1 cellular context compared by ENCODE assay signal in genomic region chr12:6554168-6554989, GRCh38.
TF ChIP-seq lines count a peak whose summit lies in the region.

No MANE protein-coding gene starts in this region.

TF ChIP-seq in HepG2, 621 proteins besides CTCF, POLR2A, EP300 and RAD21 (continued from another document and continues in another):
- no peak for TF ChIP-seq HNF1A (IDR thresholded peaks at IDR 0.05; ENCODE audit: low read depth)
- no peak for TF ChIP-seq HNF1A (CRISPR knock-in tag; IDR thresholded peaks at IDR 0.05; ENCODE audit: borderline replicate concordance)
- no peak for TF ChIP-seq ZNF552 (CRISPR knock-in tag; IDR thresholded peaks at IDR 0.05; ENCODE audit: borderline replicate concordance)
- TF ChIP-seq, protein P1, sequence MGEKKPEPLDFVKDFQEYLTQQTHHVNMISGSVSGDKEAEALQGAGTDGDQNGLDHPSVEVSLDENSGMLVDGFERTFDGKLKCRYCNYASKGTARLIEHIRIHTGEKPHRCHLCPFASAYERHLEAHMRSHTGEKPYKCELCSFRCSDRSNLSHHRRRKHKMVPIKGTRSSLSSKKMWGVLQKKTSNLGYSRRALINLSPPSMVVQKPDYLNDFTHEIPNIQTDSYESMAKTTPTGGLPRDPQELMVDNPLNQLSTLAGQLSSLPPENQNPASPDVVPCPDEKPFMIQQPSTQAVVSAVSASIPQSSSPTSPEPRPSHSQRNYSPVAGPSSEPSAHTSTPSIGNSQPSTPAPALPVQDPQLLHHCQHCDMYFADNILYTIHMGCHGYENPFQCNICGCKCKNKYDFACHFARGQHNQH (CRISPR knock-in tag; IDR thresholded peaks at IDR 0.05): no peak
- TF ChIP-seq ARNTL (CRISPR knock-in tag; IDR thresholded peaks at IDR 0.05): no peak
- no peak for TF ChIP-seq NFE2 (CRISPR knock-in tag; IDR thresholded peaks at IDR 0.05)
- no peak for TF ChIP-seq MXD1 (CRISPR knock-in tag; IDR thresholded peaks at IDR 0.05)
- TF ChIP-seq FOXP1 (IDR thresholded peaks at IDR 0.05): no peak
- TF ChIP-seq FOXP1 (CRISPR knock-in tag; IDR thresholded peaks at IDR 0.05): no peak
- TF ChIP-seq ETV6 (CRISPR knock-in tag; conservative IDR thresholded peaks at IDR 0.05): no peak
- TF ChIP-seq SMC3 (IDR thresholded peaks at IDR 0.05; ENCODE audit: low read length): peak; percentile 72
- TF ChIP-seq ZNF691 (CRISPR knock-in tag; IDR thresholded peaks at IDR 0.05; ENCODE audit: borderline replicate concordance, low read depth): 0 out of 2 replicates have a peak, but pooled peaks have one; percentile 25
- TF ChIP-seq SKI (IDR thresholded peaks at IDR 0.05; ENCODE audit: partially characterized antibody): no peak
- peak; percentile 40; the same call in 1 of the 2 replicates for TF ChIP-seq MEIS1 (CRISPR knock-in tag; IDR thresholded peaks at IDR 0.05; ENCODE audit: borderline replicate concordance)
- TF ChIP-seq REXO4 (CRISPR knock-in tag; IDR thresholded peaks at IDR 0.05; ENCODE audit: borderline replicate concordance): no peak
- TF ChIP-seq AHDC1 (CRISPR knock-in tag; IDR thresholded peaks at IDR 0.05; ENCODE audit: borderline replicate concordance): no peak
- TF ChIP-seq AHR (CRISPR knock-in tag; IDR thresholded peaks at IDR 0.05): no peak
- TF ChIP-seq, protein P2, sequence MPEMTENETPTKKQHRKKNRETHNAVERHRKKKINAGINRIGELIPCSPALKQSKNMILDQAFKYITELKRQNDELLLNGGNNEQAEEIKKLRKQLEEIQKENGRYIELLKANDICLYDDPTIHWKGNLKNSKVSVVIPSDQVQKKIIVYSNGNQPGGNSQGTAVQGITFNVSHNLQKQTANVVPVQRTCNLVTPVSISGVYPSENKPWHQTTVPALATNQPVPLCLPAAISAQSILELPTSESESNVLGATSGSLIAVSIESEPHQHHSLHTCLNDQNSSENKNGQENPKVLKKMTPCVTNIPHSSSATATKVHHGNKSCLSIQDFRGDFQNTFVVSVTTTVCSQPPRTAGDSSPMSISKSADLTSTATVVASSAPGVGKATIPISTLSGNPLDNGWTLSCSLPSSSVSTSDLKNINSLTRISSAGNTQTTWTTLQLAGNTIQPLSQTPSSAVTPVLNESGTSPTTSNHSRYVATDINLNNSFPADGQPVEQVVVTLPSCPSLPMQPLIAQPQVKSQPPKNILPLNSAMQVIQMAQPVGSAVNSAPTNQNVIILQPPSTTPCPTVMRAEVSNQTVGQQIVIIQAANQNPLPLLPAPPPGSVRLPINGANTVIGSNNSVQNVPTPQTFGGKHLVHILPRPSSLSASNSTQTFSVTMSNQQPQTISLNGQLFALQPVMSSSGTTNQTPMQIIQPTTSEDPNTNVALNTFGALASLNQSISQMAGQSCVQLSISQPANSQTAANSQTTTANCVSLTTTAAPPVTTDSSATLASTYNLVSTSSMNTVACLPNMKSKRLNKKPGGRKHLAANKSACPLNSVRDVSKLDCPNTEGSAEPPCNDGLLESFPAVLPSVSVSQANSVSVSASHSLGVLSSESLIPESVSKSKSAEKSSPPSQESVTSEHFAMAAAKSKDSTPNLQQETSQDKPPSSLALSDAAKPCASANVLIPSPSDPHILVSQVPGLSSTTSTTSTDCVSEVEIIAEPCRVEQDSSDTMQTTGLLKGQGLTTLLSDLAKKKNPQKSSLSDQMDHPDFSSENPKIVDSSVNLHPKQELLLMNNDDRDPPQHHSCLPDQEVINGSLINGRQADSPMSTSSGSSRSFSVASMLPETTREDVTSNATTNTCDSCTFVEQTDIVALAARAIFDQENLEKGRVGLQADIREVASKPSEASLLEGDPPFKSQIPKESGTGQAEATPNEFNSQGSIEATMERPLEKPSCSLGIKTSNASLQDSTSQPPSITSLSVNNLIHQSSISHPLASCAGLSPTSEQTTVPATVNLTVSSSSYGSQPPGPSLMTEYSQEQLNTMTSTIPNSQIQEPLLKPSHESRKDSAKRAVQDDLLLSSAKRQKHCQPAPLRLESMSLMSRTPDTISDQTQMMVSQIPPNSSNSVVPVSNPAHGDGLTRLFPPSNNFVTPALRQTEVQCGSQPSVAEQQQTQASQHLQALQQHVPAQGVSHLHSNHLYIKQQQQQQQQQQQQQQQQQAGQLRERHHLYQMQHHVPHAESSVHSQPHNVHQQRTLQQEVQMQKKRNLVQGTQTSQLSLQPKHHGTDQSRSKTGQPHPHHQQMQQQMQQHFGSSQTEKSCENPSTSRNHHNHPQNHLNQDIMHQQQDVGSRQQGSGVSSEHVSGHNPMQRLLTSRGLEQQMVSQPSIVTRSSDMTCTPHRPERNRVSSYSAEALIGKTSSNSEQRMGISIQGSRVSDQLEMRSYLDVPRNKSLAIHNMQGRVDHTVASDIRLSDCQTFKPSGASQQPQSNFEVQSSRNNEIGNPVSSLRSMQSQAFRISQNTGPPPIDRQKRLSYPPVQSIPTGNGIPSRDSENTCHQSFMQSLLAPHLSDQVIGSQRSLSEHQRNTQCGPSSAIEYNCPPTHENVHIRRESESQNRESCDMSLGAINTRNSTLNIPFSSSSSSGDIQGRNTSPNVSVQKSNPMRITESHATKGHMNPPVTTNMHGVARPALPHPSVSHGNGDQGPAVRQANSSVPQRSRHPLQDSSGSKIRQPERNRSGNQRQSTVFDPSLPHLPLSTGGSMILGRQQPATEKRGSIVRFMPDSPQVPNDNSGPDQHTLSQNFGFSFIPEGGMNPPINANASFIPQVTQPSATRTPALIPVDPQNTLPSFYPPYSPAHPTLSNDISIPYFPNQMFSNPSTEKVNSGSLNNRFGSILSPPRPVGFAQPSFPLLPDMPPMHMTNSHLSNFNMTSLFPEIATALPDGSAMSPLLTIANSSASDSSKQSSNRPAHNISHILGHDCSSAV (CRISPR knock-in tag; IDR thresholded peaks at IDR 0.05; ENCODE audit: borderline replicate concordance): no peak
- TF ChIP-seq ZNF512 (CRISPR knock-in tag; IDR thresholded peaks at IDR 0.05): no peak
- TF ChIP-seq ZNF343 (CRISPR knock-in tag; IDR thresholded peaks at IDR 0.05): no peak
- TF ChIP-seq CBFB (CRISPR knock-in tag; IDR thresholded peaks at IDR 0.05): no peak
- TF ChIP-seq ZNF607 (CRISPR knock-in tag; IDR thresholded peaks at IDR 0.05; ENCODE audit: borderline replicate concordance): no peak
- TF ChIP-seq IRF9 (CRISPR knock-in tag; IDR thresholded peaks at IDR 0.05; ENCODE audit: borderline replicate concordance): no peak
- no peak for TF ChIP-seq ZKSCAN1 (IDR thresholded peaks at IDR 0.05; ENCODE audit: low read length)
- TF ChIP-seq, protein P3, sequence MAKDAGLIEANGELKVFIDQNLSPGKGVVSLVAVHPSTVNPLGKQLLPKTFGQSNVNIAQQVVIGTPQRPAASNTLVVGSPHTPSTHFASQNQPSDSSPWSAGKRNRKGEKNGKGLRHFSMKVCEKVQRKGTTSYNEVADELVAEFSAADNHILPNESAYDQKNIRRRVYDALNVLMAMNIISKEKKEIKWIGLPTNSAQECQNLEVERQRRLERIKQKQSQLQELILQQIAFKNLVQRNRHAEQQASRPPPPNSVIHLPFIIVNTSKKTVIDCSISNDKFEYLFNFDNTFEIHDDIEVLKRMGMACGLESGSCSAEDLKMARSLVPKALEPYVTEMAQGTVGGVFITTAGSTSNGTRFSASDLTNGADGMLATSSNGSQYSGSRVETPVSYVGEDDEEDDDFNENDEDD (CRISPR knock-in tag; IDR thresholded peaks at IDR 0.05; ENCODE audit: borderline replicate concordance): 0 out of 2 replicates have a peak, but pooled peaks have one; percentile 19
- no peak for TF ChIP-seq HDAC1 (CRISPR knock-in tag; IDR thresholded peaks at IDR 0.05)
- no peak for TF ChIP-seq PHF5A (CRISPR knock-in tag; IDR thresholded peaks at IDR 0.05; ENCODE audit: low read depth, unreplicated experiment)
- TF ChIP-seq, protein P4, sequence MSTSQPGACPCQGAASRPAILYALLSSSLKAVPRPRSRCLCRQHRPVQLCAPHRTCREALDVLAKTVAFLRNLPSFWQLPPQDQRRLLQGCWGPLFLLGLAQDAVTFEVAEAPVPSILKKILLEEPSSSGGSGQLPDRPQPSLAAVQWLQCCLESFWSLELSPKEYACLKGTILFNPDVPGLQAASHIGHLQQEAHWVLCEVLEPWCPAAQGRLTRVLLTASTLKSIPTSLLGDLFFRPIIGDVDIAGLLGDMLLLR (CRISPR knock-in tag; IDR thresholded peaks at IDR 0.05): 0 out of 2 replicates have a peak, but pooled peaks have one; percentile 49
- TF ChIP-seq ZNF317 (CRISPR knock-in tag; IDR thresholded peaks at IDR 0.05): no peak
